ENCODE assay signal across 13 cellular contexts in genomic region chr12:102824218-102824835, GRCh38.
DNase-seq lines count a peak whose midpoint lies in the region; ATAC-seq and TF ChIP-seq lines count a peak whose summit lies in the region.
"Had no signal": no experiment of that assay in that cellular context is flagged by ENCODE, and none has a peak within 500 bp of the region (broad histone marks: within the 10 kb centered on the region; RNA-seq: fewer than 3 reads in every experiment).

No MANE protein-coding gene starts in this region.

- 5 to 9% methylated on average over 36 of the region's 36 CpGs for WGBS in lung, 2 donors
- 26% methylated on average over 33 of the region's 36 CpGs; no CpG with 5 or more reads in 1 of the 2 donors for WGBS in transverse colon (ENCODE audit: low coverage in 1 of 2), 2 donors

- peaks cover 0 to 7% of the 10 kb centered on the region in 2 donors for H3K9me3 ChIP-seq in lung (ENCODE audit: control insufficient read depth in 2 of 2, insufficient read depth in 1 of 2, low read length in 1 of 2)
- H3K9me3 ChIP-seq in transverse colon = no peaks in the 10 kb centered on the region
- H3K9me3 ChIP-seq: uterus had no signal

- TF ChIP-seq CTCF in dorsolateral prefrontal cortex (IDR thresholded peaks at IDR 0.05 in 54 of 56, conservative IDR thresholded peaks at IDR 0.05 in 2 of 56; ENCODE audit: low read depth in 1 of 56, partially characterized antibody in 56 of 56) (no peak), lung (IDR thresholded peaks at IDR 0.05; ENCODE audit: control extremely low read depth, extremely low read depth) (no peak), transverse colon (IDR thresholded peaks at IDR 0.05) (no peak)

- H3K27ac ChIP-seq in dorsolateral prefrontal cortex (no peak overlapping the region), lung (ENCODE audit: low read depth in 1 of 2, low read length in 1 of 2) (no peak overlapping the region), transverse colon (no peak overlapping the region)
- H3K27ac ChIP-seq: uterus had no signal

- H3K4me3 ChIP-seq in dorsolateral prefrontal cortex = peak overlapping the region in 30 of 59 donors; percentile 0 to 47 (median 23)
- H3K4me3 ChIP-seq in lung = no peak overlapping the region
- no peak overlapping the region for H3K4me3 ChIP-seq in transverse colon
- H3K4me3 ChIP-seq: uterus had no signal

- in situ Hi-C loops in KBM-7 (cut with MboI; ENCODE audit: low pct_unique_long_range_greater_than_20kb, low sequenced_read_pairs) = no loop called here
- in situ Hi-C loops in transverse colon (cut with MboI; ENCODE audit: low pct_ligation_motif_present in 1 of 4, low pct_unique_long_range_greater_than_20kb in 1 of 4, low sequenced_read_pairs in 3 of 4) = no loop called here

- intact Hi-C loops in dorsolateral prefrontal cortex (cut with DNase I) (no loop called here), transverse colon (cut with DNase I; ENCODE audit: low total_unique reads) (no loop called here)
- intact Hi-C loops in activated T-helper 2 cell treated with anti-CD3 and anti-CD28 coated beads, Interferon-gamma antibody, Interleukin-2, Interleukin-4, amounts not matched to agents 10 μg/mL and 5 μg/mL and 100 μg/mL, durations not matched to agents 14 hours and 24 hours and 36 hours (cut with micrococcal nuclease) = no loop called here

- H3K9me3 Mint-ChIP-seq in activated T-helper 2 cell treated with anti-CD3 and anti-CD28 coated beads, Interferon-gamma antibody, Interleukin-2, Interleukin-4, amounts not matched to agents 10 μg/mL and 5 μg/mL and 100 μg/mL, durations not matched to agents 14 hours and 24 hours and 36 hours = no peaks in the 10 kb centered on the region

- H3K36me3 ChIP-seq in lung (ENCODE audit: control insufficient read depth in 2 of 2, insufficient read depth in 2 of 2, low read length in 2 of 2) = no peaks in the 10 kb centered on the region
- H3K36me3 ChIP-seq in transverse colon = no peaks in the 10 kb centered on the region
- H3K36me3 ChIP-seq: uterus had no signal

- H3K27me3 Mint-ChIP-seq in activated T-helper 2 cell treated with anti-CD3 and anti-CD28 coated beads, Interferon-gamma antibody, Interleukin-2, Interleukin-4, amounts not matched to agents 10 μg/mL and 5 μg/mL and 100 μg/mL, durations not matched to agents 14 hours and 24 hours and 36 hours (ENCODE audit: low read depth) = peaks cover 14% of the 10 kb centered on the region

- DNase-seq in COLO829 (ENCODE audit: low spot score) (peak; percentile 28), KBM-7 (peak; percentile 24), dorsolateral prefrontal cortex (peak in 2 of 10 donors; percentile 37 to 39), lung (ENCODE audit: low spot score) (no peak), H4 (ENCODE audit: low spot score) (no peak), transverse colon (no peak)
- DNase-seq in activated T-helper 2 cell treated with anti-CD3 and anti-CD28 coated beads, Interferon-gamma antibody, Interleukin-2, Interleukin-4, amounts not matched to agents 10 μg/mL and 5 μg/mL and 100 μg/mL, durations not matched to agents 14 hours and 24 hours and 36 hours (ENCODE audit: low spot score) = no peak
- DNase-seq: COR-L47; effector memory CD4-positive, alpha-beta T cell; NCI-H2029 treated with DMSO at 0.1 percent for 48 hours had no signal

- H3K36me3 Mint-ChIP-seq in activated T-helper 2 cell treated with anti-CD3 and anti-CD28 coated beads, Interferon-gamma antibody, Interleukin-2, Interleukin-4, amounts not matched to agents 10 μg/mL and 5 μg/mL and 100 μg/mL, durations not matched to agents 14 hours and 24 hours and 36 hours (ENCODE audit: low read depth) = no peaks in the 10 kb centered on the region

- H3K4me1 ChIP-seq in lung (ENCODE audit: control insufficient read depth in 2 of 2, insufficient read depth in 2 of 2, low read length in 2 of 2) (peaks cover 0 to 4% of the 10 kb centered on the region in 2 donors), transverse colon (no peaks in the 10 kb centered on the region)
- H3K4me1 ChIP-seq: uterus had no signal

- no peaks in the 10 kb centered on the region for H3K4me1 Mint-ChIP-seq in activated T-helper 2 cell treated with anti-CD3 and anti-CD28 coated beads, Interferon-gamma antibody, Interleukin-2, Interleukin-4, amounts not matched to agents 10 μg/mL and 5 μg/mL and 100 μg/mL, durations not matched to agents 14 hours and 24 hours and 36 hours (ENCODE audit: low read depth)

- H3K27me3 ChIP-seq in dorsolateral prefrontal cortex = peaks cover 0 to 49% (median 16%) of the 10 kb centered on the region in 45 donors
- H3K27me3 ChIP-seq in lung (ENCODE audit: control insufficient read depth, insufficient read depth) = peaks cover 3% of the 10 kb centered on the region
- H3K27me3 ChIP-seq in transverse colon = peaks cover 16% of the 10 kb centered on the region
- H3K27me3 ChIP-seq: uterus had no signal

- ATAC-seq in lung (ENCODE audit: insufficient read depth, low FRiP score) (peak; percentile 27), HG02981 (IDR thresholded peaks at IDR 0.05; ENCODE audit: unreplicated experiment) (no peak)
- ATAC-seq: activated CD4-positive, CD25-positive, alpha-beta regulatory T cell treated with anti-CD3 and anti-CD28 coated beads, Interleukin-2, amount 50 U/mL, for 24 hours had no signal

- TF ChIP-seq EP300 in transverse colon (IDR thresholded peaks at IDR 0.05; ENCODE audit: low read depth) = no peak

- H3K4me3 Mint-ChIP-seq in activated T-helper 2 cell treated with anti-CD3 and anti-CD28 coated beads, Interferon-gamma antibody, Interleukin-2, Interleukin-4, amounts not matched to agents 10 μg/mL and 5 μg/mL and 100 μg/mL, durations not matched to agents 14 hours and 24 hours and 36 hours (ENCODE audit: low read depth) = no peak overlapping the region

- no peak for TF ChIP-seq POLR2A in transverse colon (IDR thresholded peaks at IDR 0.05)

- no peak overlapping the region for H3K27ac Mint-ChIP-seq in activated T-helper 2 cell treated with anti-CD3 and anti-CD28 coated beads, Interferon-gamma antibody, Interleukin-2, Interleukin-4, amounts not matched to agents 10 μg/mL and 5 μg/mL and 100 μg/mL, durations not matched to agents 14 hours and 24 hours and 36 hours

Comparison
In these comparisons a context has a peak if more than half of its experiments do, and no peak if none do; other contexts are left out.
1. DNase-seq: peak in COLO829 (single experiment) and KBM-7 (single experiment); none in lung (single experiment), H4 (single experiment), activated T-helper 2 cell treated with anti-CD3 and anti-CD28 coated beads, Interferon-gamma antibody, Interleukin-2, Interleukin-4, amounts not matched to agents 10 μg/mL and 5 μg/mL and 100 μg/mL, durations not matched to agents 14 hours and 24 hours and 36 hours (single experiment) and transverse colon (single experiment).
2. H3K4me3 ChIP-seq: peak in dorsolateral prefrontal cortex (30 of 59); none in lung (single experiment) and transverse colon (0 of 4).